20 cellular contexts compared by ENCODE assay signal in genomic region chr20:40955326-40955725, GRCh38.
"Had no signal": no experiment of that assay in that cellular context is flagged by ENCODE, and none has a peak within 500 bp of the region (broad histone marks: within the 10 kb centered on the region; RNA-seq: fewer than 3 reads in every experiment).

No MANE protein-coding gene starts in this region.

- H3K36me3 Mint-ChIP-seq: activated naive CD4-positive, alpha-beta T cell treated with anti-CD3 and anti-CD28 coated beads, Interleukin-2, amount 10 ng/mL, durations not matched to agents 7 days and 5 days; activated naive CD8-positive, alpha-beta T cell treated with anti-CD3 and anti-CD28 coated beads for 36 hours had no signal

- H3K4me3 Mint-ChIP-seq: activated CD8-positive, alpha-beta T cell treated with anti-CD3 and anti-CD28 coated beads for 36 hours; activated naive CD4-positive, alpha-beta T cell treated with anti-CD3 and anti-CD28 coated beads, Interleukin-2, amount 10 ng/mL, durations not matched to agents 7 days and 5 days; activated naive CD8-positive, alpha-beta T cell treated with anti-CD3 and anti-CD28 coated beads for 36 hours; activated T-helper 17 cell treated with anti-CD3 and anti-CD28 coated beads, Interleukin-2, amount 50 U/mL, for 72 hours; T-helper 1 cell treated with Interleukin-12 subunit alpha and Interleukin-12 subunit beta and Interleukin-4 antibody, amounts not matched to agents 30 μg/mL and 1 μg/mL, for 36 hours had no signal

- DNase-seq: activated CD4-positive, alpha-beta T cell treated with anti-CD3 and anti-CD28 coated beads for 4 hours; activated CD8-positive, alpha-beta T cell treated with anti-CD3 and anti-CD28 coated beads for 36 hours; activated gamma-delta T cell; activated naive CD4-positive, alpha-beta T cell treated with anti-CD3 and anti-CD28 coated beads, Interleukin-2, amount 10 ng/mL, durations not matched to agents 7 days and 5 days; activated naive CD8-positive, alpha-beta T cell treated with anti-CD3 and anti-CD28 coated beads for 36 hours; activated T-cell treated with anti-CD3 and anti-CD28 coated beads for 4 hours; activated T-cell treated with anti-CD3 and anti-CD28 coated beads, Interleukin-2, amount 50 U/mL, for 48 hours; brain microvascular endothelial cell; KG1; NCI-H1092; NCI-H1417; NCI-H1694; NCI-H2029; NCI-H2107; NCI-H510A treated with DMSO at 0.1 percent for 48 hours; PC-3; SHP77 treated with DMSO at 0.1 percent for 48 hours had no signal

- ATAC-seq: activated CD4-positive, CD25-positive, alpha-beta regulatory T cell treated with anti-CD3 and anti-CD28 coated beads, Interleukin-2, amount 50 U/mL, for 24 hours; activated CD8-positive, alpha-beta T cell treated with anti-CD3 and anti-CD28 coated beads for 36 hours; activated T-helper 17 cell treated with anti-CD3 and anti-CD28 coated beads, Interleukin-2, amount 50 U/mL, for 72 hours; PC-3 had no signal

- H3K4me1 Mint-ChIP-seq: activated naive CD4-positive, alpha-beta T cell treated with anti-CD3 and anti-CD28 coated beads, Interleukin-2, amount 10 ng/mL, durations not matched to agents 7 days and 5 days; activated naive CD8-positive, alpha-beta T cell treated with anti-CD3 and anti-CD28 coated beads for 36 hours; activated T-helper 17 cell treated with anti-CD3 and anti-CD28 coated beads, Interleukin-2, amount 50 U/mL, for 72 hours had no signal

- H3K27ac Mint-ChIP-seq: activated CD8-positive, alpha-beta T cell treated with anti-CD3 and anti-CD28 coated beads for 36 hours; activated naive CD4-positive, alpha-beta T cell treated with anti-CD3 and anti-CD28 coated beads, Interleukin-2, amount 10 ng/mL, durations not matched to agents 7 days and 5 days; activated naive CD8-positive, alpha-beta T cell treated with anti-CD3 and anti-CD28 coated beads for 36 hours; activated T-helper 17 cell treated with anti-CD3 and anti-CD28 coated beads, Interleukin-2, amount 50 U/mL, for 72 hours; T-helper 1 cell treated with Interleukin-12 subunit alpha and Interleukin-12 subunit beta and Interleukin-4 antibody, amounts not matched to agents 30 μg/mL and 1 μg/mL, for 36 hours had no signal

- H3K27me3 Mint-ChIP-seq: activated CD8-positive, alpha-beta T cell treated with anti-CD3 and anti-CD28 coated beads for 36 hours; activated naive CD8-positive, alpha-beta T cell treated with anti-CD3 and anti-CD28 coated beads for 36 hours had no signal

- H3K9me3 Mint-ChIP-seq: activated CD8-positive, alpha-beta T cell treated with anti-CD3 and anti-CD28 coated beads for 36 hours; activated naive CD8-positive, alpha-beta T cell treated with anti-CD3 and anti-CD28 coated beads for 36 hours; activated T-helper 17 cell treated with anti-CD3 and anti-CD28 coated beads, Interleukin-2, amount 50 U/mL, for 72 hours had no signal
